19 cellular contexts compared by ENCODE assay signal in the genomic region with DNA sequence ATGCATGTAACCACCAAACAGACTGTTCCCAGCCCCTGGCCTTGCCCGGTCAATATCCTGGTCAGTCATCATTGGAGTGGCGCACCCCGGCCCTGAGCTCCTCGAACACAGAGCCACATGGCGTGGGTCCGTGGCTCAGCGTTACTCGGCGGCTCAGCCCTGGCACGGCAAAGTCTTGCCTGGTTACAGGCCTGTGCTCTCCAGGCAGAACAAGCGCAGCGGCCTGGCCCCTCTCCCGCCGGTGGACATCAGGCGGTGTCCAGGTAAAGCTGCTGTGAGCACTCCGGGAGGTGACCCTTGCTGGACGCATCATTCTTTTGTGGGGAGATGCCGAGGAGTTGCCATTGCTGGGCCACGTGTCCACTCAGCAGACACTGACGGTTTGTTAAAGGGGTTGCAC. TPM values are rescaled to one million over a fixed set of nuclear protein-coding genes. Genes with fewer than 3 reads are reported as not detected.
DNase-seq lines count a peak whose midpoint lies in the region; ATAC-seq, FAIRE-seq and TF ChIP-seq lines count a peak whose summit lies in the region.
"Had no signal": no experiment of that assay in that cellular context is flagged by ENCODE, and none has a peak within 500 bp of the region (broad histone marks: within the 10 kb centered on the region; RNA-seq: fewer than 3 reads in every experiment).

No MANE protein-coding gene starts in this region.

- H3K36me3 Mint-ChIP-seq in T-helper 17 cell (ENCODE audit: low read depth): peaks cover 11% of the 10 kb centered on the region

- H3K4me1 Mint-ChIP-seq in T-helper 17 cell: peaks cover 13% of the 10 kb centered on the region

- H3K4me1 ChIP-seq in HepG2 (ENCODE audit: insufficient read depth, low read length): peaks cover 11% of the 10 kb centered on the region

- no peaks in the 10 kb centered on the region for H3K27me3 ChIP-seq in HepG2 (ENCODE audit: control insufficient read depth in 1 of 2, insufficient read depth in 2 of 2, low read length in 2 of 2)
- H3K27me3 ChIP-seq: BLaER1 had no signal

- WGBS in HepG2 (ENCODE audit: low lambda C conversion rate): 94% methylated on average over 8 of the region's 20 CpGs

- no peak for FAIRE-seq in HepG2 (lab: Jason Lieb, UNC)
- FAIRE-seq: GM12878, HTR-8/SVneo had no signal

- peaks cover 19 to 49% of the 10 kb centered on the region in 2 experiments for H3K36me3 ChIP-seq in HepG2 (replicated peaks in 1 of 2; ENCODE audit: control insufficient read depth in 1 of 2, insufficient read depth in 2 of 2, low read length in 2 of 2)

- H3K27ac Mint-ChIP-seq in T-helper 17 cell: peak overlapping the region; percentile 63
- H3K27ac Mint-ChIP-seq: HFFc6 had no signal

- TF ChIP-seq EP300 in HepG2 (IDR thresholded peaks at IDR 0.05; ENCODE audit: low read depth in 2 of 2, low read length in 2 of 2) (no peak), HepG2 (CRISPR knock-in tag; IDR thresholded peaks at IDR 0.05; ENCODE audit: borderline replicate concordance) (no peak)

- H3K9ac ChIP-seq in HepG2 (ENCODE audit: insufficient read depth, low read depth, low read length): no peak overlapping the region
- H3K9ac ChIP-seq: BLaER1 had no signal

- TF ChIP-seq POLR2A in HepG2 (IDR thresholded peaks at IDR 0.05; ENCODE audit: insufficient read depth in 1 of 2, low read depth in 2 of 2, low read length in 2 of 2): no peak

- no peaks in the 10 kb centered on the region for H4K20me1 ChIP-seq in HepG2 (ENCODE audit: insufficient read depth, low read length)

- no peak for TF ChIP-seq CTCF in HepG2 (CRISPR knock-in tag; IDR thresholded peaks at IDR 0.05)

- no peak overlapping the region for H3K27ac ChIP-seq in HepG2 (ENCODE audit: extremely low read length, insufficient read depth, low read length)
- H3K27ac ChIP-seq: BLaER1 had no signal

- peak overlapping the region; percentile 53 for H3K4me3 Mint-ChIP-seq in T-helper 17 cell
- H3K4me3 Mint-ChIP-seq: CD14-positive monocyte; CD4-positive, alpha-beta memory T cell; HFFc6 had no signal

- no peaks in the 10 kb centered on the region for H3K9me3 ChIP-seq in T-helper 17 cell (ENCODE audit: control insufficient read depth, low read length, poor library complexity, severe bottlenecking)
- H3K9me3 ChIP-seq in HepG2 (ENCODE audit: low read length): no peaks in the 10 kb centered on the region
- H3K9me3 ChIP-seq: BLaER1 had no signal

- no peaks in the 10 kb centered on the region for H3K27me3 Mint-ChIP-seq in T-helper 17 cell
- H3K27me3 Mint-ChIP-seq: CD4-positive, alpha-beta memory T cell had no signal

- in situ Hi-C loops in HepG2 (cut with HindIII; ENCODE audit: extremely low pct_ligation_motif_present, low pct_unique_long_range_greater_than_20kb): loop anchor here (5.0 kb wide), 1 partner anchor 89 kb away; no protein-coding TSS in a partner anchor
- in situ Hi-C loops in KBM-7 (cut with MboI; ENCODE audit: low pct_unique_long_range_greater_than_20kb, low sequenced_read_pairs): no loop called here

- BruUV-seq in HepG2 (replicated peaks; lab: Mats Ljungman, UMichigan): no TSS peak

- intact Hi-C loops in Right ventricle myocardium inferior (cut with DNase I): no loop called here
- intact Hi-C loops in left cardiac atrium (cut with DNase I): loop anchor here (5.0 to 10.0 kb wide), 3 partner anchors 46 to 176 kb away; no protein-coding TSS in a partner anchor
- intact Hi-C loops in HepG2 (cut with micrococcal nuclease; ENCODE audit: unreplicated experiment): no loop called here

- ATAC-seq in Right ventricle myocardium inferior (no peak), left cardiac atrium (no peak), T-helper 17 cell (no peak), HepG2 (no peak)
- ATAC-seq: GM12878, HCT116 had no signal

- H2AFZ ChIP-seq in HepG2 (ENCODE audit: low read length): no peak overlapping the region

- H3K79me2 ChIP-seq in HepG2 (ENCODE audit: insufficient read depth, low read length): no peaks in the 10 kb centered on the region

- POLR2A ChIA-PET in HepG2 (lab: Yijun Ruan, JAX): no interaction called here

- CTCF ChIA-PET in HepG2 (lab: Yijun Ruan, JAX; ENCODE audit: low intra/inter-chr PET ratio, low total read pairs): no interaction called here

- no peak overlapping the region for H3K4me2 ChIP-seq in HepG2 (ENCODE audit: low read depth, low read length)
- H3K4me2 ChIP-seq: BLaER1 had no signal

- TF ChIP-seq RAD21 in HepG2 (CRISPR knock-in tag; IDR thresholded peaks at IDR 0.05): no peak

- H3K4me3 ChIP-seq in HepG2 (replicated peaks in 1 of 3; ENCODE audit: insufficient read depth in 1 of 3, low read depth in 2 of 3, low read length in 3 of 3): no peak overlapping the region
- H3K4me3 ChIP-seq: BLaER1, GM12878 had no signal

- DNase-seq in Right ventricle myocardium inferior (ENCODE audit: missing footprints) (peak; percentile 58), left cardiac atrium (no peak), T-helper 17 cell (no peak), HepG2 (ENCODE audit: low spot score) (no peak), KBM-7 (no peak), DMS114 treated with DMSO at 0.1 percent for 48 hours (lab: John Stamatoyannopoulos, UW; ENCODE audit: unreplicated experiment) (no peak), middle frontal gyrus (ENCODE audit: extremely low spot score, low spot score) (no peak)
- DNase-seq: 8988T, DND-41, EL, GOT3, H7, HFFc6 had no signal

TF ChIP-seq in HepG2, 621 proteins besides CTCF, POLR2A, EP300 and RAD21:
- TF ChIP-seq NAIF1 (CRISPR knock-in tag; IDR thresholded peaks at IDR 0.05; ENCODE audit: borderline replicate concordance) (no peak), AGO2 (optimal IDR thresholded peaks at IDR 0.05; ENCODE audit: low read depth, low read length) (peak; percentile 28)

RNA-seq across cellular contexts. Expression of gene UVSSA, which starts 6.1 kb away (rescaled TPM):
- total RNA-seq in Right ventricle myocardium inferior (6.5 TPM), left cardiac atrium (1 to 10 TPM; 7.9 to 8.4 TPM), T-helper 17 cell (10 to 100 TPM; 36.0 to 37.1 TPM), HepG2 (2016; rRNA removed; fragmentation: Illumina TruSeq; extraction: Trizol) (4.6 and 4.8 TPM in 2 replicates)
- total RNA-seq in HepG2 (2016; cell fraction: cytosol; rRNA removed; fragmentation: Illumina TruSeq; extraction: Trizol; ENCODE audit: low read depth): 2.3 and 4.1 TPM in 2 replicates
- total RNA-seq in HepG2 (2016; cell fraction: insoluble cytoplasmic fraction; rRNA removed; fragmentation: Illumina TruSeq; extraction: Trizol): 3.7 and 4.7 TPM in 2 replicates
- total RNA-seq in HepG2 (2016; cell fraction: membrane; rRNA removed; fragmentation: Illumina TruSeq; extraction: Trizol): 2.9 and 3.9 TPM in 2 replicates
- total RNA-seq in HepG2 (2016; cell fraction: nucleus; rRNA removed; fragmentation: Illumina TruSeq; extraction: Trizol): 6.9 and 7.1 TPM in 2 replicates
- 8.4 and 8.6 TPM in 2 replicates for polyA plus RNA-seq in HepG2 (2011; rRNA removed)
- polyA plus RNA-seq in HepG2 (2011; cell fraction: cytosol; rRNA removed): 3.0 and 4.1 TPM in 2 replicates
- 80.9 and 90.3 TPM in 2 replicates for polyA plus RNA-seq in HepG2 (2011; cell fraction: nucleus; rRNA removed)
- 7.1 and 7.7 TPM in 2 replicates for polyA plus RNA-seq in HepG2 (2012)
- 0.16 and 0.25 TPM in 2 replicates for polyA plus RNA-seq in HepG2 (2016; cell fraction: cytosol; fragmentation: Illumina TruSeq; extraction: Trizol; ENCODE audit: low read depth)
- 3.8 and 4.8 TPM in 2 replicates for polyA plus RNA-seq in HepG2 (2016; cell fraction: insoluble cytoplasmic fraction; fragmentation: Illumina TruSeq; extraction: Trizol; ENCODE audit: low read depth)
- 0.59 and 0.60 TPM in 2 replicates for polyA plus RNA-seq in HepG2 (2016; cell fraction: membrane; fragmentation: Illumina TruSeq; extraction: Trizol; ENCODE audit: low read depth)
- 29.2 and 29.8 TPM in 2 replicates for polyA plus RNA-seq in HepG2 (2016; cell fraction: nucleus; fragmentation: Illumina TruSeq; extraction: Trizol; ENCODE audit: insufficient read depth, low read depth)
- 3.9 and 14.3 TPM in 2 replicates for polyA minus RNA-seq in HepG2 (2011; rRNA and poly(A)+ RNA removed; ENCODE audit: low replicate concordance)
- 3.6 and 4.4 TPM in 2 replicates for polyA minus RNA-seq in HepG2 (2011; cell fraction: cytosol; rRNA and poly(A)+ RNA removed)
- polyA minus RNA-seq in HepG2 (2011; cell fraction: nucleus; rRNA and poly(A)+ RNA removed): 18.8 and 20.2 TPM in 2 replicates

RNA-seq across cellular contexts. Expression of gene MAEA, which starts 51.2 kb away (rescaled TPM):
- 50.4 TPM for total RNA-seq in Right ventricle myocardium inferior
- total RNA-seq in left cardiac atrium: 10 to 100 TPM; 41.9 to 59.3 TPM
- total RNA-seq in T-helper 17 cell: 10 to 100 TPM; 46.9 to 75.8 TPM
- total RNA-seq in HepG2 (2016; rRNA removed; fragmentation: Illumina TruSeq; extraction: Trizol): 52.0 and 65.2 TPM in 2 replicates
- total RNA-seq in HepG2 (2016; cell fraction: cytosol; rRNA removed; fragmentation: Illumina TruSeq; extraction: Trizol; ENCODE audit: low read depth): 10.0 and 10.5 TPM in 2 replicates
- total RNA-seq in HepG2 (2016; cell fraction: insoluble cytoplasmic fraction; rRNA removed; fragmentation: Illumina TruSeq; extraction: Trizol): 55.0 and 59.4 TPM in 2 replicates
- 23.7 and 24.2 TPM in 2 replicates for total RNA-seq in HepG2 (2016; cell fraction: membrane; rRNA removed; fragmentation: Illumina TruSeq; extraction: Trizol)
- total RNA-seq in HepG2 (2016; cell fraction: nucleus; rRNA removed; fragmentation: Illumina TruSeq; extraction: Trizol): 30.2 and 31.7 TPM in 2 replicates
- 57.1 and 60.7 TPM in 2 replicates for polyA plus RNA-seq in HepG2 (2011; rRNA removed)
- polyA plus RNA-seq in HepG2 (2011; cell fraction: cytosol; rRNA removed): 48.5 and 73.3 TPM in 2 replicates
- 171 and 221 TPM in 2 replicates for polyA plus RNA-seq in HepG2 (2011; cell fraction: nucleus; rRNA removed)
- 28.9 and 30.8 TPM in 2 replicates for polyA plus RNA-seq in HepG2 (2012)
- polyA plus RNA-seq in HepG2 (2016; cell fraction: cytosol; fragmentation: Illumina TruSeq; extraction: Trizol; ENCODE audit: low read depth): 5.9 and 6.3 TPM in 2 replicates
- polyA plus RNA-seq in HepG2 (2016; cell fraction: insoluble cytoplasmic fraction; fragmentation: Illumina TruSeq; extraction: Trizol; ENCODE audit: low read depth): 60.8 and 67.1 TPM in 2 replicates
- 15.8 and 16.9 TPM in 2 replicates for polyA plus RNA-seq in HepG2 (2016; cell fraction: membrane; fragmentation: Illumina TruSeq; extraction: Trizol; ENCODE audit: low read depth)
- 69.6 and 72.4 TPM in 2 replicates for polyA plus RNA-seq in HepG2 (2016; cell fraction: nucleus; fragmentation: Illumina TruSeq; extraction: Trizol; ENCODE audit: insufficient read depth, low read depth)
- 56.6 and 139 TPM in 2 replicates for polyA minus RNA-seq in HepG2 (2011; rRNA and poly(A)+ RNA removed; ENCODE audit: low replicate concordance)
- 41.7 and 45.7 TPM in 2 replicates for polyA minus RNA-seq in HepG2 (2011; cell fraction: cytosol; rRNA and poly(A)+ RNA removed)
- 40.9 and 44.3 TPM in 2 replicates for polyA minus RNA-seq in HepG2 (2011; cell fraction: nucleus; rRNA and poly(A)+ RNA removed)

Comparison
In these comparisons a context has a peak if more than half of its experiments do, and no peak if none do; other contexts are left out.
1. intact Hi-C loops: an anchor here in left cardiac atrium (5.0 to 10.0 kb wide); none called in Right ventricle myocardium inferior and HepG2.